1 cellular context compared by ENCODE assay signal in genomic region chr6:121506761-121507754, GRCh38.
TF ChIP-seq lines count a peak whose summit lies in the region.

No MANE protein-coding gene starts in this region.

TF ChIP-seq in H1, 55 proteins besides CTCF, POLR2A, EP300 and RAD21 (continued from another document):
- TF ChIP-seq NANOG (IDR thresholded peaks at IDR 0.05; ENCODE audit: insufficient read depth, low read depth, low read length, poor library complexity, severe bottlenecking) (no peak), CREB1 (IDR thresholded peaks at IDR 0.05) (no peak), TBP (IDR thresholded peaks at IDR 0.05; ENCODE audit: low read depth, low read length) (no peak), SP4 (IDR thresholded peaks at IDR 0.05; ENCODE audit: low read length) (no peak), RXRA (IDR thresholded peaks at IDR 0.05; ENCODE audit: insufficient read depth, low read depth, low read length) (no peak), FOSL1 (IDR thresholded peaks at IDR 0.05; ENCODE audit: insufficient read depth, low read depth, low read length) (no peak), USF2 (IDR thresholded peaks at IDR 0.05; ENCODE audit: low read length) (no peak), EGR1 (IDR thresholded peaks at IDR 0.05; ENCODE audit: borderline replicate concordance, low read depth, low read length) (no peak), GABPA (IDR thresholded peaks at IDR 0.05; ENCODE audit: borderline replicate concordance, insufficient read depth, low read length) (no peak)
